ENCODE assay signal across 1 cellular context in genomic region chr2:20537423-20538307, GRCh38.
TF ChIP-seq lines count a peak whose summit lies in the region.

No MANE protein-coding gene starts in this region.

TF ChIP-seq in HepG2, 621 proteins besides CTCF, POLR2A, EP300 and RAD21 (continued from another document and continues in another):
- TF ChIP-seq, protein P1, sequence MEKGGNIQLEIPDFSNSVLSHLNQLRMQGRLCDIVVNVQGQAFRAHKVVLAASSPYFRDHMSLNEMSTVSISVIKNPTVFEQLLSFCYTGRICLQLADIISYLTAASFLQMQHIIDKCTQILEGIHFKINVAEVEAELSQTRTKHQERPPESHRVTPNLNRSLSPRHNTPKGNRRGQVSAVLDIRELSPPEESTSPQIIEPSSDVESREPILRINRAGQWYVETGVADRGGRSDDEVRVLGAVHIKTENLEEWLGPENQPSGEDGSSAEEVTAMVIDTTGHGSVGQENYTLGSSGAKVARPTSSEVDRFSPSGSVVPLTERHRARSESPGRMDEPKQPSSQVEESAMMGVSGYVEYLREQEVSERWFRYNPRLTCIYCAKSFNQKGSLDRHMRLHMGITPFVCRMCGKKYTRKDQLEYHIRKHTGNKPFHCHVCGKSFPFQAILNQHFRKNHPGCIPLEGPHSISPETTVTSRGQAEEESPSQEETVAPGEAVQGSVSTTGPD (CRISPR knock-in tag; IDR thresholded peaks at IDR 0.05): no peak; the same call in 1 of the 2 replicates
- no peak for TF ChIP-seq GTF2F1 (IDR thresholded peaks at IDR 0.05; ENCODE audit: low read length)
- peak; percentile 40; the same call in 1 of the 2 replicates for TF ChIP-seq ERF (CRISPR knock-in tag; IDR thresholded peaks at IDR 0.05)
- TF ChIP-seq, protein P2, sequence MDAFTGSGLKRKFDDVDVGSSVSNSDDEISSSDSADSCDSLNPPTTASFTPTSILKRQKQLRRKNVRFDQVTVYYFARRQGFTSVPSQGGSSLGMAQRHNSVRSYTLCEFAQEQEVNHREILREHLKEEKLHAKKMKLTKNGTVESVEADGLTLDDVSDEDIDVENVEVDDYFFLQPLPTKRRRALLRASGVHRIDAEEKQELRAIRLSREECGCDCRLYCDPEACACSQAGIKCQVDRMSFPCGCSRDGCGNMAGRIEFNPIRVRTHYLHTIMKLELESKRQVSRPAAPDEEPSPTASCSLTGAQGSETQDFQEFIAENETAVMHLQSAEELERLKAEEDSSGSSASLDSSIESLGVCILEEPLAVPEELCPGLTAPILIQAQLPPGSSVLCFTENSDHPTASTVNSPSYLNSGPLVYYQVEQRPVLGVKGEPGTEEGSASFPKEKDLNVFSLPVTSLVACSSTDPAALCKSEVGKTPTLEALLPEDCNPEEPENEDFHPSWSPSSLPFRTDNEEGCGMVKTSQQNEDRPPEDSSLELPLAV (CRISPR knock-in tag; conservative IDR thresholded peaks at IDR 0.05; ENCODE audit: low read depth): no peak
- TF ChIP-seq GTF3A (CRISPR knock-in tag; conservative IDR thresholded peaks at IDR 0.05): no peak; the same call in 1 of the 2 replicates
- TF ChIP-seq ZNF775 (CRISPR knock-in tag; IDR thresholded peaks at IDR 0.05; ENCODE audit: borderline replicate concordance): no peak
- peak; percentile 26; the same call in 1 of the 2 replicates for TF ChIP-seq JUND (CRISPR knock-in tag; IDR thresholded peaks at IDR 0.05)
- no peak for TF ChIP-seq ARNTL (CRISPR knock-in tag; IDR thresholded peaks at IDR 0.05)
- TF ChIP-seq ZNF343 (CRISPR knock-in tag; IDR thresholded peaks at IDR 0.05): peak; percentile 50; the same call in 1 of the 2 replicates
- TF ChIP-seq ZNF616 (CRISPR knock-in tag; IDR thresholded peaks at IDR 0.05; ENCODE audit: low read depth): no peak
- TF ChIP-seq, protein P3, sequence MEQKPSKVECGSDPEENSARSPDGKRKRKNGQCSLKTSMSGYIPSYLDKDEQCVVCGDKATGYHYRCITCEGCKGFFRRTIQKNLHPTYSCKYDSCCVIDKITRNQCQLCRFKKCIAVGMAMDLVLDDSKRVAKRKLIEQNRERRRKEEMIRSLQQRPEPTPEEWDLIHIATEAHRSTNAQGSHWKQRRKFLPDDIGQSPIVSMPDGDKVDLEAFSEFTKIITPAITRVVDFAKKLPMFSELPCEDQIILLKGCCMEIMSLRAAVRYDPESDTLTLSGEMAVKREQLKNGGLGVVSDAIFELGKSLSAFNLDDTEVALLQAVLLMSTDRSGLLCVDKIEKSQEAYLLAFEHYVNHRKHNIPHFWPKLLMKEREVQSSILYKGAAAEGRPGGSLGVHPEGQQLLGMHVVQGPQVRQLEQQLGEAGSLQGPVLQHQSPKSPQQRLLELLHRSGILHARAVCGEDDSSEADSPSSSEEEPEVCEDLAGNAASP (CRISPR knock-in tag; IDR thresholded peaks at IDR 0.05; ENCODE audit: borderline replicate concordance): peak; percentile 79; the same call in 1 of the 2 replicates
- no peak for TF ChIP-seq PAWR (CRISPR knock-in tag; IDR thresholded peaks at IDR 0.05; ENCODE audit: borderline replicate concordance)
- TF ChIP-seq, protein P4, sequence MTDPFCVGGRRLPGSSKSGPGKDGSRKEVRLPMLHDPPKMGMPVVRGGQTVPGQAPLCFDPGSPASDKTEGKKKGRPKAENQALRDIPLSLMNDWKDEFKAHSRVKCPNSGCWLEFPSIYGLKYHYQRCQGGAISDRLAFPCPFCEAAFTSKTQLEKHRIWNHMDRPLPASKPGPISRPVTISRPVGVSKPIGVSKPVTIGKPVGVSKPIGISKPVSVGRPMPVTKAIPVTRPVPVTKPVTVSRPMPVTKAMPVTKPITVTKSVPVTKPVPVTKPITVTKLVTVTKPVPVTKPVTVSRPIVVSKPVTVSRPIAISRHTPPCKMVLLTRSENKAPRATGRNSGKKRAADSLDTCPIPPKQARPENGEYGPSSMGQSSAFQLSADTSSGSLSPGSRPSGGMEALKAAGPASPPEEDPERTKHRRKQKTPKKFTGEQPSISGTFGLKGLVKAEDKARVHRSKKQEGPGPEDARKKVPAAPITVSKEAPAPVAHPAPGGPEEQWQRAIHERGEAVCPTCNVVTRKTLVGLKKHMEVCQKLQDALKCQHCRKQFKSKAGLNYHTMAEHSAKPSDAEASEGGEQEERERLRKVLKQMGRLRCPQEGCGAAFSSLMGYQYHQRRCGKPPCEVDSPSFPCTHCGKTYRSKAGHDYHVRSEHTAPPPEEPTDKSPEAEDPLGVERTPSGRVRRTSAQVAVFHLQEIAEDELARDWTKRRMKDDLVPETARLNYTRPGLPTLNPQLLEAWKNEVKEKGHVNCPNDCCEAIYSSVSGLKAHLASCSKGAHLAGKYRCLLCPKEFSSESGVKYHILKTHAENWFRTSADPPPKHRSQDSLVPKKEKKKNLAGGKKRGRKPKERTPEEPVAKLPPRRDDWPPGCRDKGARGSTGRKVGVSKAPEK (CRISPR knock-in tag; IDR thresholded peaks at IDR 0.05; ENCODE audit: borderline replicate concordance): no peak
- peak; percentile 28; the same call in 1 of the 2 replicates for TF ChIP-seq ZNF232 (CRISPR knock-in tag; IDR thresholded peaks at IDR 0.05; ENCODE audit: borderline replicate concordance)
- TF ChIP-seq, protein P5, sequence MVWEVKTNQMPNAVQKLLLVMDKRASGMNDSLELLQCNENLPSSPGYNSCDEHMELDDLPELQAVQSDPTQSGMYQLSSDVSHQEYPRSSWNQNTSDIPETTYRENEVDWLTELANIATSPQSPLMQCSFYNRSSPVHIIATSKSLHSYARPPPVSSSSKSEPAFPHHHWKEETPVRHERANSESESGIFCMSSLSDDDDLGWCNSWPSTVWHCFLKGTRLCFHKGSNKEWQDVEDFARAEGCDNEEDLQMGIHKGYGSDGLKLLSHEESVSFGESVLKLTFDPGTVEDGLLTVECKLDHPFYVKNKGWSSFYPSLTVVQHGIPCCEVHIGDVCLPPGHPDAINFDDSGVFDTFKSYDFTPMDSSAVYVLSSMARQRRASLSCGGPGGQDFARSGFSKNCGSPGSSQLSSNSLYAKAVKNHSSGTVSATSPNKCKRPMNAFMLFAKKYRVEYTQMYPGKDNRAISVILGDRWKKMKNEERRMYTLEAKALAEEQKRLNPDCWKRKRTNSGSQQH (CRISPR knock-in tag; IDR thresholded peaks at IDR 0.05; ENCODE audit: low read depth): no peak
- TF ChIP-seq KDM3A (CRISPR knock-in tag; IDR thresholded peaks at IDR 0.05; ENCODE audit: low read depth): no peak
- no peak for TF ChIP-seq SOX6 (IDR thresholded peaks at IDR 0.05)
- peak; percentile 39; the same call in 1 of the 2 replicates for TF ChIP-seq SOX6 (CRISPR knock-in tag; IDR thresholded peaks at IDR 0.05)
- peak; percentile 14; the same call in 1 of the 2 replicates for TF ChIP-seq ZMYM4 (CRISPR knock-in tag; IDR thresholded peaks at IDR 0.05)
- no peak for TF ChIP-seq TCF12 (IDR thresholded peaks at IDR 0.05)
- TF ChIP-seq TCF12 (CRISPR knock-in tag; IDR thresholded peaks at IDR 0.05): peak; percentile 77; the same call in 1 of the 2 replicates
- TF ChIP-seq HOXA3 (CRISPR knock-in tag; IDR thresholded peaks at IDR 0.05): 0 out of 2 replicates have a peak, but pooled peaks have one; percentile 30
- no peak for TF ChIP-seq ZNF329 (CRISPR knock-in tag; IDR thresholded peaks at IDR 0.05; ENCODE audit: low read depth)
- TF ChIP-seq ZFP41 (CRISPR knock-in tag; IDR thresholded peaks at IDR 0.05; ENCODE audit: borderline replicate concordance): no peak
- peak; percentile 64; the same call in 1 of the 2 replicates for TF ChIP-seq NFE2 (CRISPR knock-in tag; IDR thresholded peaks at IDR 0.05)
- 0 out of 2 replicates have a peak, but pooled peaks have one; percentile 39 for TF ChIP-seq HNRNPL (IDR thresholded peaks at IDR 0.05; ENCODE audit: low read depth, low read length)
- TF ChIP-seq ZNF609 (CRISPR knock-in tag; IDR thresholded peaks at IDR 0.05; ENCODE audit: borderline replicate concordance): no peak
- no peak for TF ChIP-seq NFE2L2 (IDR thresholded peaks at IDR 0.05; ENCODE audit: low read length)
- TF ChIP-seq CAMTA2 (CRISPR knock-in tag; IDR thresholded peaks at IDR 0.05; ENCODE audit: borderline replicate concordance): peak; percentile 23; the same call in 1 of the 2 replicates
- 0 out of 2 replicates have a peak, but pooled peaks have one; percentile 24 for TF ChIP-seq TGIF2 (CRISPR knock-in tag; IDR thresholded peaks at IDR 0.05)
- no peak for TF ChIP-seq MYNN (CRISPR knock-in tag; IDR thresholded peaks at IDR 0.05; ENCODE audit: low read depth)
- TF ChIP-seq AGO2 (optimal IDR thresholded peaks at IDR 0.05; ENCODE audit: low read depth, low read length): no peak
- no peak for TF ChIP-seq ZNF30 (CRISPR knock-in tag; IDR thresholded peaks at IDR 0.05)
- TF ChIP-seq, protein P6, sequence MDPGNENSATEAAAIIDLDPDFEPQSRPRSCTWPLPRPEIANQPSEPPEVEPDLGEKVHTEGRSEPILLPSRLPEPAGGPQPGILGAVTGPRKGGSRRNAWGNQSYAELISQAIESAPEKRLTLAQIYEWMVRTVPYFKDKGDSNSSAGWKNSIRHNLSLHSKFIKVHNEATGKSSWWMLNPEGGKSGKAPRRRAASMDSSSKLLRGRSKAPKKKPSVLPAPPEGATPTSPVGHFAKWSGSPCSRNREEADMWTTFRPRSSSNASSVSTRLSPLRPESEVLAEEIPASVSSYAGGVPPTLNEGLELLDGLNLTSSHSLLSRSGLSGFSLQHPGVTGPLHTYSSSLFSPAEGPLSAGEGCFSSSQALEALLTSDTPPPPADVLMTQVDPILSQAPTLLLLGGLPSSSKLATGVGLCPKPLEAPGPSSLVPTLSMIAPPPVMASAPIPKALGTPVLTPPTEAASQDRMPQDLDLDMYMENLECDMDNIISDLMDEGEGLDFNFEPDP (CRISPR knock-in tag; conservative IDR thresholded peaks at IDR 0.05): 0 out of 2 replicates have a peak, but pooled peaks have one; percentile 52
- TF ChIP-seq MXI1 (IDR thresholded peaks at IDR 0.05; ENCODE audit: borderline replicate concordance, low read depth, low read length): no peak
- peak; percentile 92 for TF ChIP-seq HNF4A (CRISPR knock-in tag; IDR thresholded peaks at IDR 0.05)
- 0 out of 2 replicates have a peak, but pooled peaks have one; percentile 33 for TF ChIP-seq FOSL1 (CRISPR knock-in tag; IDR thresholded peaks at IDR 0.05; ENCODE audit: borderline replicate concordance)
- TF ChIP-seq ZNF225 (CRISPR knock-in tag; IDR thresholded peaks at IDR 0.05): no peak
- TF ChIP-seq ONECUT2 (CRISPR knock-in tag; IDR thresholded peaks at IDR 0.05): peak; percentile 56; the same call in 1 of the 2 replicates
- peak; percentile 44; the same call in 1 of the 2 replicates for TF ChIP-seq PHF21A (CRISPR knock-in tag; IDR thresholded peaks at IDR 0.05)
- TF ChIP-seq, protein P7, sequence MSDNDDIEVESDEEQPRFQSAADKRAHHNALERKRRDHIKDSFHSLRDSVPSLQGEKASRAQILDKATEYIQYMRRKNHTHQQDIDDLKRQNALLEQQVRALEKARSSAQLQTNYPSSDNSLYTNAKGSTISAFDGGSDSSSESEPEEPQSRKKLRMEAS (IDR thresholded peaks at IDR 0.05): peak; percentile 46
- TF ChIP-seq, protein P8, sequence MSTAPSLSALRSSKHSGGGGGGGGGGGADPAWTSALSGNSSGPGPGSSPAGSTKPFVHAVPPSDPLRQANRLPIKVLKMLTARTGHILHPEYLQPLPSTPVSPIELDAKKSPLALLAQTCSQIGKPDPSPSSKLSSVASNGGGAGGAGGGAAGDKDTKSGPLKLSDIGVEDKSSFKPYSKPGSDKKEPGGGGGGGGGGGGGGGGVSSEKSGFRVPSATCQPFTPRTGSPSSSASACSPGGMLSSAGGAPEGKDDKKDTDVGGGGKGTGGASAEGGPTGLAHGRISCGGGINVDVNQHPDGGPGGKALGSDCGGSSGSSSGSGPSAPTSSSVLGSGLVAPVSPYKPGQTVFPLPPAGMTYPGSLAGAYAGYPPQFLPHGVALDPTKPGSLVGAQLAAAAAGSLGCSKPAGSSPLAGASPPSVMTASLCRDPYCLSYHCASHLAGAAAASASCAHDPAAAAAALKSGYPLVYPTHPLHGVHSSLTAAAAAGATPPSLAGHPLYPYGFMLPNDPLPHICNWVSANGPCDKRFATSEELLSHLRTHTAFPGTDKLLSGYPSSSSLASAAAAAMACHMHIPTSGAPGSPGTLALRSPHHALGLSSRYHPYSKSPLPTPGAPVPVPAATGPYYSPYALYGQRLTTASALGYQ (CRISPR knock-in tag; IDR thresholded peaks at IDR 0.05): no peak
- no peak for TF ChIP-seq ZNF280B (CRISPR knock-in tag; IDR thresholded peaks at IDR 0.05; ENCODE audit: borderline replicate concordance)
